In the genomic region with DNA sequence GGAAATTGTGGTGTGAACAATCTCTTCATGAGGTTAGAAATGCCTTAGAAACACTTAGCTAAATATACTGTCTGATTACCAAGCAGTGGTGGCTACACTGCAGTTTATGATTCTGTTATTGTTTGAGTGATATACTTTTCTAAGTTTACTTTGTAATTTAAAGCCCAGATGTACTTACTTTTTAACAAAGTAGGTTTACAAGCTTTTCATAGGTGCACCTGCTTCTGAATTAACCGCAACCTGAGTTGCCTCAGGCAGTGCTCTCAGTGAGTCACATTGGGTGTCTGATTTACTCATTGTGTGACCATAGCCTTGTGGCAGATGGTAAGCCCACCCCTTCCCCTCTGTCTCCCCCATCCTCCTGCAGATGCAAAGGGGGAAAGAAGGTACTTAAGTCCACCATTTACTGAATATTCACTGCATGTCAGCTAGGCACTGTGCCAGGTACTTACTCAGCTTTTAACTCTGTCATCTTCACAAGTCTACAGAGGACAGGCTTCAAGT, we compare ENCODE assay signal across 11 cellular contexts. TPM values are rescaled to one million over a fixed set of nuclear protein-coding genes. Genes with fewer than 3 reads are reported as not detected.
DNase-seq lines count a peak whose midpoint lies in the region; ATAC-seq and TF ChIP-seq lines count a peak whose summit lies in the region.
"Had no signal": no experiment of that assay in that cellular context is flagged by ENCODE, and none has a peak within 500 bp of the region (broad histone marks: within the 10 kb centered on the region; RNA-seq: fewer than 3 reads in every experiment).

No MANE protein-coding gene starts in this region.

- no peaks in the 10 kb centered on the region for H3K27me3 ChIP-seq in KMS-11 (ENCODE audit: insufficient read depth, low read depth)
- no peaks in the 10 kb centered on the region for H3K27me3 ChIP-seq in ovary

- intact Hi-C loops in Right ventricle myocardium inferior (cut with DNase I), result no loop called here
- intact Hi-C loops in ovary (cut with DNase I), result loop anchor here in 1 of 4 donors (5.0 kb wide), 1 partner anchor 1736 kb away; no protein-coding TSS in a partner anchor

- no peaks in the 10 kb centered on the region for H4K20me1 ChIP-seq in KMS-11 (ENCODE audit: insufficient read depth)

- no peaks in the 10 kb centered on the region for H3K9me3 ChIP-seq in ovary

- DNase-seq in OCI-M1 (lab: John Stamatoyannopoulos, UW) (peak; percentile 21), foreskin fibroblast (peak; percentile 50 to 79), inferior parietal cortex (ENCODE audit: extremely low spot score) (no peak), Right ventricle myocardium inferior (ENCODE audit: missing footprints) (no peak), ovary (no peak)
- no peak for DNase-seq in stimulated activated naive CD4-positive, alpha-beta T cell treated with Interleukin-2 at 50 U/mL for 16 hours (lab: John Stamatoyannopoulos, UW)
- DNase-seq: caudate nucleus, H9 had no signal

- no peak for TF ChIP-seq EP300 in ovary (IDR thresholded peaks at IDR 0.05)

- H3K79me2 ChIP-seq in KMS-11 (ENCODE audit: insufficient read depth, low read depth), result peaks cover 2% of the 10 kb centered on the region; the same call in 1 of the 2 replicates

- peak overlapping the region; percentile 44 for H3K27ac ChIP-seq in 22Rv1
- peak overlapping the region; percentile 88 for H3K27ac ChIP-seq in KMS-11
- no peak overlapping the region for H3K27ac ChIP-seq in ovary
- H3K27ac ChIP-seq: C4-2B had no signal

- H3K4me1 ChIP-seq in KMS-11 (ENCODE audit: low read depth, poor library complexity, severe bottlenecking) (peaks cover 69% of the 10 kb centered on the region), ovary (ENCODE audit: insufficient read depth) (peaks cover 2% of the 10 kb centered on the region)

- H2AFZ ChIP-seq in KMS-11 (ENCODE audit: low read depth), result no peak overlapping the region

- ATAC-seq in Right ventricle myocardium inferior, result no peak

- WGBS in ovary, 3 donors, result 98 to 100% (median 100%) methylated on average over 1 of the region's 1 CpG

- H3K4me3 ChIP-seq in KMS-11 (IDR thresholded peaks at IDR 0.05; ENCODE audit: insufficient read depth, low read depth, low read length), result no peak overlapping the region
- no peak overlapping the region for H3K4me3 ChIP-seq in foreskin fibroblast (ENCODE audit: low read depth in 1 of 2, low read length in 2 of 2)
- no peak overlapping the region for H3K4me3 ChIP-seq in ovary

- H3K36me3 ChIP-seq in KMS-11 (ENCODE audit: insufficient read depth), result no peaks in the 10 kb centered on the region
- no peaks in the 10 kb centered on the region for H3K36me3 ChIP-seq in ovary

- H3K9ac ChIP-seq in KMS-11, result peak overlapping the region; percentile 41; the same call in 1 of the 2 replicates

- no peak for TF ChIP-seq CTCF in 22Rv1 (IDR thresholded peaks at IDR 0.05)
- no peak for TF ChIP-seq CTCF in KMS-11 (conservative IDR thresholded peaks at IDR 0.05; ENCODE audit: low read depth, low read length)
- TF ChIP-seq CTCF in foreskin fibroblast (IDR thresholded peaks at IDR 0.05; ENCODE audit: low read depth, low read length), result no peak
- TF ChIP-seq CTCF in ovary (IDR thresholded peaks at IDR 0.05), result no peak

- H3K4me2 ChIP-seq in KMS-11, result peak overlapping the region; percentile 82

- TF ChIP-seq POLR2A in ovary (IDR thresholded peaks at IDR 0.05), result no peak

RNA-seq across cellular contexts. Expression of gene MTURN, which starts 9.0 kb away (rescaled TPM):
- total RNA-seq in Right ventricle myocardium inferior (15.7 TPM), ovary (10 to 100 TPM; 14.7 to 65.1 (median 40.4) TPM)
- polyA plus RNA-seq in ovary, result 10 to 100 TPM; 29.8 to 45.3 TPM

Comparison
In these comparisons a context has a peak if more than half of its experiments do, and no peak if none do; other contexts are left out.
1. H3K27ac ChIP-seq: peak in 22Rv1 (single experiment) and KMS-11 (single experiment); none in ovary (0 of 2).
2. DNase-seq: peak in OCI-M1 (single experiment) and foreskin fibroblast (2 of 2); none in inferior parietal cortex (single experiment), Right ventricle myocardium inferior (single experiment), stimulated activated naive CD4-positive, alpha-beta T cell treated with Interleukin-2 at 50 U/mL for 16 hours (single experiment) and ovary (0 of 5).